2 cellular contexts compared by ENCODE assay signal in the genomic region with DNA sequence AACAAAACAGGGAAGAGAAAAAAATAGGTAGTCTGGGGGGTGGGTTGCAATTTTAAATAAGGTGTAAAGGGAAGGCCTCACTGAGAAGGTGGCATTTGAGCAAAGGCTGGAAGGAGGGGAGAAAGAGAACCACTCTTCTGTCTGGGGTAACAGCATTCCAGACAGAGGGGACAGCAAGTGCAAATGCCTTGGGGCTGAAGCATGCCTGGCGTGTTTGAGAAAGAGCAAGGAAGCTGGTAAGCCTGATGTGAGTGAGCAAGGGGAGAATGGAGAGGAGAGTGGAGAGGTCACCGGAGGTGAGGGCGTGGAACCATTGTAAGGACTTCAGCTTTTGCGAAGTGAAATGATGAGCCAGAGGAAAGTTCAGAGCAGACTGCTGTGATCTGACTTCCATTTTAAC.
TF ChIP-seq lines count a peak whose summit lies in the region.

No MANE protein-coding gene starts in this region.

TF ChIP-seq in K562, 482 proteins besides CTCF, POLR2A, EP300 and RAD21 (continued from another document):
- TF ChIP-seq, protein P1, sequence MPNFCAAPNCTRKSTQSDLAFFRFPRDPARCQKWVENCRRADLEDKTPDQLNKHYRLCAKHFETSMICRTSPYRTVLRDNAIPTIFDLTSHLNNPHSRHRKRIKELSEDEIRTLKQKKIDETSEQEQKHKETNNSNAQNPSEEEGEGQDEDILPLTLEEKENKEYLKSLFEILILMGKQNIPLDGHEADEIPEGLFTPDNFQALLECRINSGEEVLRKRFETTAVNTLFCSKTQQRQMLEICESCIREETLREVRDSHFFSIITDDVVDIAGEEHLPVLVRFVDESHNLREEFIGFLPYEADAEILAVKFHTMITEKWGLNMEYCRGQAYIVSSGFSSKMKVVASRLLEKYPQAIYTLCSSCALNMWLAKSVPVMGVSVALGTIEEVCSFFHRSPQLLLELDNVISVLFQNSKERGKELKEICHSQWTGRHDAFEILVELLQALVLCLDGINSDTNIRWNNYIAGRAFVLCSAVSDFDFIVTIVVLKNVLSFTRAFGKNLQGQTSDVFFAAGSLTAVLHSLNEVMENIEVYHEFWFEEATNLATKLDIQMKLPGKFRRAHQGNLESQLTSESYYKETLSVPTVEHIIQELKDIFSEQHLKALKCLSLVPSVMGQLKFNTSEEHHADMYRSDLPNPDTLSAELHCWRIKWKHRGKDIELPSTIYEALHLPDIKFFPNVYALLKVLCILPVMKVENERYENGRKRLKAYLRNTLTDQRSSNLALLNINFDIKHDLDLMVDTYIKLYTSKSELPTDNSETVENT (CRISPR knock-in tag; IDR thresholded peaks at IDR 0.05): no peak
- TF ChIP-seq MBD2 (IDR thresholded peaks at IDR 0.05; ENCODE audit: borderline replicate concordance, low read depth): no peak
- TF ChIP-seq HMG20B (CRISPR knock-in tag; IDR thresholded peaks at IDR 0.05): no peak
- TF ChIP-seq SRSF3 (IDR thresholded peaks at IDR 0.05; ENCODE audit: insufficient read depth, low read length): no peak
- no peak for TF ChIP-seq STAT6 (CRISPR knock-in tag; IDR thresholded peaks at IDR 0.05)
- TF ChIP-seq NELFE (IDR thresholded peaks at IDR 0.05; ENCODE audit: insufficient read depth, insufficient read length): no peak
- TF ChIP-seq SIN3B (IDR thresholded peaks at IDR 0.05; ENCODE audit: low read depth): no peak
- no peak for TF ChIP-seq THRAP3 (IDR thresholded peaks at IDR 0.05; ENCODE audit: borderline replicate concordance)
- TF ChIP-seq CHD1 (IDR thresholded peaks at IDR 0.05; ENCODE audit: low read length): no peak
- no peak for TF ChIP-seq MCM3 (IDR thresholded peaks at IDR 0.05)
- TF ChIP-seq SRSF9 (IDR thresholded peaks at IDR 0.05; ENCODE audit: borderline replicate concordance, low read depth, low read length): no peak
- TF ChIP-seq ZNF133 (CRISPR knock-in tag; IDR thresholded peaks at IDR 0.05): no peak
- TF ChIP-seq ETS1 (conservative IDR thresholded peaks at IDR 0.05; ENCODE audit: control insufficient read depth, low read depth, low read length): no peak
- no peak for TF ChIP-seq MCM5 (IDR thresholded peaks at IDR 0.05; ENCODE audit: low read depth)
- no peak for TF ChIP-seq TCF7L2 (IDR thresholded peaks at IDR 0.05; ENCODE audit: low read depth, low read length)
- TF ChIP-seq, protein P2, sequence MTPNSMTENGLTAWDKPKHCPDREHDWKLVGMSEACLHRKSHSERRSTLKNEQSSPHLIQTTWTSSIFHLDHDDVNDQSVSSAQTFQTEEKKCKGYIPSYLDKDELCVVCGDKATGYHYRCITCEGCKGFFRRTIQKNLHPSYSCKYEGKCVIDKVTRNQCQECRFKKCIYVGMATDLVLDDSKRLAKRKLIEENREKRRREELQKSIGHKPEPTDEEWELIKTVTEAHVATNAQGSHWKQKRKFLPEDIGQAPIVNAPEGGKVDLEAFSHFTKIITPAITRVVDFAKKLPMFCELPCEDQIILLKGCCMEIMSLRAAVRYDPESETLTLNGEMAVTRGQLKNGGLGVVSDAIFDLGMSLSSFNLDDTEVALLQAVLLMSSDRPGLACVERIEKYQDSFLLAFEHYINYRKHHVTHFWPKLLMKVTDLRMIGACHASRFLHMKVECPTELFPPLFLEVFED (CRISPR knock-in tag; conservative IDR thresholded peaks at IDR 0.05): no peak
- TF ChIP-seq ATF1 (CRISPR knock-in tag; IDR thresholded peaks at IDR 0.05): no peak
- TF ChIP-seq ATF1 (tag; IDR thresholded peaks at IDR 0.05): no peak
- no peak for TF ChIP-seq SIN3A (IDR thresholded peaks at IDR 0.05; ENCODE audit: borderline replicate concordance in 2 of 2, control insufficient read depth in 1 of 2, low read depth in 2 of 2, low read length in 2 of 2)
TF ChIP-seq in K562: peak in this region for 0.

TF ChIP-seq in SK-N-SH treated with all-trans-retinoic acid at 6 μM for 48 hours, 23 proteins besides CTCF, POLR2A, EP300 and RAD21 (continued from another document):
- TF ChIP-seq TSHZ2 (CRISPR knock-in tag; IDR thresholded peaks at IDR 0.05): no peak
- TF ChIP-seq GLIS3 (CRISPR knock-in tag; IDR thresholded peaks at IDR 0.05): no peak
- TF ChIP-seq ESRRG (CRISPR knock-in tag; IDR thresholded peaks at IDR 0.05): no peak
- TF ChIP-seq RARB (CRISPR knock-in tag; IDR thresholded peaks at IDR 0.05): no peak
- TF ChIP-seq, protein P3, sequence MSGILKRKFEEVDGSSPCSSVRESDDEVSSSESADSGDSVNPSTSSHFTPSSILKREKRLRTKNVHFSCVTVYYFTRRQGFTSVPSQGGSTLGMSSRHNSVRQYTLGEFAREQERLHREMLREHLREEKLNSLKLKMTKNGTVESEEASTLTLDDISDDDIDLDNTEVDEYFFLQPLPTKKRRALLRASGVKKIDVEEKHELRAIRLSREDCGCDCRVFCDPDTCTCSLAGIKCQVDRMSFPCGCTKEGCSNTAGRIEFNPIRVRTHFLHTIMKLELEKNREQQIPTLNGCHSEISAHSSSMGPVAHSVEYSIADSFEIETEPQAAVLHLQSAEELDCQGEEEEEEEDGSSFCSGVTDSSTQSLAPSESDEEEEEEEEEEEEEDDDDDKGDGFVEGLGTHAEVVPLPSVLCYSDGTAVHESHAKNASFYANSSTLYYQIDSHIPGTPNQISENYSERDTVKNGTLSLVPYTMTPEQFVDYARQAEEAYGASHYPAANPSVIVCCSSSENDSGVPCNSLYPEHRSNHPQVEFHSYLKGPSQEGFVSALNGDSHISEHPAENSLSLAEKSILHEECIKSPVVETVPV (CRISPR knock-in tag; IDR thresholded peaks at IDR 0.05): no peak
- TF ChIP-seq, protein P4, sequence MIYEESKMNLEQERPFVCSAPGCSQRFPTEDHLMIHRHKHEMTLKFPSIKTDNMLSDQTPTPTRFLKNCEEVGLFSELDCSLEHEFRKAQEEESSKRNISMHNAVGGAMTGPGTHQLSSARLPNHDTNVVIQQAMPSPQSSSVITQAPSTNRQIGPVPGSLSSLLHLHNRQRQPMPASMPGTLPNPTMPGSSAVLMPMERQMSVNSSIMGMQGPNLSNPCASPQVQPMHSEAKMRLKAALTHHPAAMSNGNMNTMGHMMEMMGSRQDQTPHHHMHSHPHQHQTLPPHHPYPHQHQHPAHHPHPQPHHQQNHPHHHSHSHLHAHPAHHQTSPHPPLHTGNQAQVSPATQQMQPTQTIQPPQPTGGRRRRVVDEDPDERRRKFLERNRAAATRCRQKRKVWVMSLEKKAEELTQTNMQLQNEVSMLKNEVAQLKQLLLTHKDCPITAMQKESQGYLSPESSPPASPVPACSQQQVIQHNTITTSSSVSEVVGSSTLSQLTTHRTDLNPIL (CRISPR knock-in tag; IDR thresholded peaks at IDR 0.05; ENCODE audit: low read depth): no peak
- no peak for TF ChIP-seq TOX (CRISPR knock-in tag; IDR thresholded peaks at IDR 0.05; ENCODE audit: borderline replicate concordance)
- no peak for TF ChIP-seq ZNF565 (CRISPR knock-in tag; conservative IDR thresholded peaks at IDR 0.05; ENCODE audit: low read depth)
- TF ChIP-seq, protein P5, sequence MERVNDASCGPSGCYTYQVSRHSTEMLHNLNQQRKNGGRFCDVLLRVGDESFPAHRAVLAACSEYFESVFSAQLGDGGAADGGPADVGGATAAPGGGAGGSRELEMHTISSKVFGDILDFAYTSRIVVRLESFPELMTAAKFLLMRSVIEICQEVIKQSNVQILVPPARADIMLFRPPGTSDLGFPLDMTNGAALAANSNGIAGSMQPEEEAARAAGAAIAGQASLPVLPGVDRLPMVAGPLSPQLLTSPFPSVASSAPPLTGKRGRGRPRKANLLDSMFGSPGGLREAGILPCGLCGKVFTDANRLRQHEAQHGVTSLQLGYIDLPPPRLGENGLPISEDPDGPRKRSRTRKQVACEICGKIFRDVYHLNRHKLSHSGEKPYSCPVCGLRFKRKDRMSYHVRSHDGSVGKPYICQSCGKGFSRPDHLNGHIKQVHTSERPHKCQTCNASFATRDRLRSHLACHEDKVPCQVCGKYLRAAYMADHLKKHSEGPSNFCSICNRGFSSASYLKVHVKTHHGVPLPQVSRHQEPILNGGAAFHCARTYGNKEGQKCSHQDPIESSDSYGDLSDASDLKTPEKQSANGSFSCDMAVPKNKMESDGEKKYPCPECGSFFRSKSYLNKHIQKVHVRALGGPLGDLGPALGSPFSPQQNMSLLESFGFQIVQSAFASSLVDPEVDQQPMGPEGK (CRISPR knock-in tag; IDR thresholded peaks at IDR 0.05; ENCODE audit: borderline replicate concordance): no peak
- TF ChIP-seq ZFP3 (CRISPR knock-in tag; IDR thresholded peaks at IDR 0.05): no peak
